In genomic region chr11:15858881-15859280, GRCh38 we compare ENCODE assay signal across 20 cellular contexts.
A peak's percentile ranks its signal among the peaks of the same experiment; 100 is the strongest.
DNase-seq lines count a peak whose midpoint lies in the region; TF ChIP-seq lines count a peak whose summit lies in the region.
"Had no signal": no experiment of that assay in that cellular context is flagged by ENCODE, and none has a peak within 500 bp of the region (broad histone marks: within the 10 kb centered on the region; RNA-seq: fewer than 3 reads in every experiment).

No MANE protein-coding gene starts in this region.

- H3K4me3 Mint-ChIP-seq in CD14-positive monocyte, result peak overlapping the region; percentile 1 to 45
- H3K4me3 Mint-ChIP-seq: B cell; CD4-positive, alpha-beta T cell; CD8-positive, alpha-beta memory T cell had no signal

- no peaks in the 10 kb centered on the region for H3K4me1 Mint-ChIP-seq in CD14-positive monocyte
- H3K4me1 Mint-ChIP-seq: B cell; CD8-positive, alpha-beta memory T cell had no signal

- DNase-seq in CD14-positive monocyte (ENCODE audit: low spot score) (no peak), amniotic epithelial cell (ENCODE audit: low read depth) (peak; percentile 26), coronary artery (ENCODE audit: low spot score) (peak; percentile 65), mesenchymal stem cell (peak; percentile 58), NCI-H2029 treated with DMSO at 0.1 percent for 48 hours (lab: John Stamatoyannopoulos, UW) (no peak), GM19238 (ENCODE audit: insufficient read length, low spot score) (no peak), NCI-H187 treated with DMSO at 0.1 percent for 48 hours (lab: John Stamatoyannopoulos, UW) (no peak), NCI-H2196 (lab: John Stamatoyannopoulos, UW; ENCODE audit: unreplicated experiment) (no peak)
- DNase-seq: CD4-positive, alpha-beta T cell; CD8-positive, alpha-beta memory T cell; DMS53; DMS79 treated with DMSO at 0.1 percent for 48 hours; GF-D8; GM23248; H7; HCEC 1CT had no signal

- peaks cover 1 to 36% of the 10 kb centered on the region in 2 experiments for H3K27me3 ChIP-seq in mesenchymal stem cell (ENCODE audit: control insufficient read depth in 1 of 2, insufficient read depth in 1 of 2, low read length in 2 of 2)
- H3K27me3 ChIP-seq: BLaER1 had no signal

- H3K4me3 ChIP-seq in coronary artery, result no peak overlapping the region
- H3K4me3 ChIP-seq in mesenchymal stem cell (ENCODE audit: insufficient read depth in 1 of 2, low read depth in 1 of 2, low read length in 2 of 2), result no peak overlapping the region
- H3K4me3 ChIP-seq: BLaER1, GM23248 had no signal

- H3K9ac ChIP-seq in mesenchymal stem cell (ENCODE audit: low read length), result no peak overlapping the region
- H3K9ac ChIP-seq: BLaER1, GM23248 had no signal

- H2BK5ac ChIP-seq in mesenchymal stem cell (ENCODE audit: low read depth, low read length, poor library complexity, severe bottlenecking), result no peak overlapping the region

- no peak overlapping the region for H3K4ac ChIP-seq in mesenchymal stem cell (ENCODE audit: low read depth in 1 of 2, low read length in 2 of 2)

- no peak overlapping the region for H2BK120ac ChIP-seq in mesenchymal stem cell (ENCODE audit: low read depth, low read length)

- peaks cover 0 to 6% (median 1%) of the 10 kb centered on the region in 7 donors for H3K9me3 Mint-ChIP-seq in CD14-positive monocyte

- no peak overlapping the region for H3K27ac Mint-ChIP-seq in CD14-positive monocyte
- H3K27ac Mint-ChIP-seq: B cell; CD4-positive, alpha-beta T cell; CD8-positive, alpha-beta memory T cell had no signal

- H2BK12ac ChIP-seq in mesenchymal stem cell (ENCODE audit: low read length in 2 of 2), result no peak overlapping the region

- peaks cover 7 to 8% (median 8%) of the 10 kb centered on the region in 3 donors for H3K27me3 Mint-ChIP-seq in CD14-positive monocyte (ENCODE audit: low read depth in 3 of 3)
- H3K27me3 Mint-ChIP-seq: CD4-positive, alpha-beta T cell; CD8-positive, alpha-beta memory T cell had no signal

- intact Hi-C loops in CD14-positive monocyte (cut with micrococcal nuclease), result no loop called here

- H4K91ac ChIP-seq in mesenchymal stem cell (ENCODE audit: low read length), result no peak overlapping the region

- no peaks in the 10 kb centered on the region for H3K36me3 Mint-ChIP-seq in CD14-positive monocyte
- H3K36me3 Mint-ChIP-seq: CD8-positive, alpha-beta memory T cell had no signal

- H3K27ac ChIP-seq in coronary artery (peak overlapping the region in 1 of 2 donors; percentile 33), mesenchymal stem cell (ENCODE audit: low read length, poor library complexity, severe bottlenecking) (no peak overlapping the region)
- H3K27ac ChIP-seq: 22Rv1, BLaER1, C4-2B, GM23248 had no signal

- no peaks in the 10 kb centered on the region for H3K79me1 ChIP-seq in mesenchymal stem cell (replicated peaks; ENCODE audit: low read length, poor library complexity, severe bottlenecking)

- no peak overlapping the region for H3K4me2 ChIP-seq in mesenchymal stem cell (ENCODE audit: low read length, poor library complexity, severe bottlenecking)
- H3K4me2 ChIP-seq: BLaER1 had no signal

- no peaks in the 10 kb centered on the region for H3K9me3 ChIP-seq in mesenchymal stem cell (ENCODE audit: control insufficient read depth, low read length)
- H3K9me3 ChIP-seq: BLaER1 had no signal

- H2BK15ac ChIP-seq in mesenchymal stem cell (ENCODE audit: low read depth, poor library complexity, severe bottlenecking), result no peak overlapping the region

- TF ChIP-seq CTCF in CD14-positive monocyte (IDR thresholded peaks at IDR 0.05), result no peak
- TF ChIP-seq CTCF in coronary artery (IDR thresholded peaks at IDR 0.05), result no peak

- no peak overlapping the region for H3K23ac ChIP-seq in mesenchymal stem cell (ENCODE audit: low read length in 2 of 2)

- H3K36me3 ChIP-seq in mesenchymal stem cell (ENCODE audit: control insufficient read depth in 1 of 2, insufficient read depth in 2 of 2, low read depth in 1 of 2, low read length in 2 of 2), result no peaks in the 10 kb centered on the region
- H3K36me3 ChIP-seq: BLaER1 had no signal

- no peak overlapping the region for H3K18ac ChIP-seq in mesenchymal stem cell (ENCODE audit: low read depth in 1 of 2, low read length in 2 of 2)

- H2AFZ ChIP-seq in mesenchymal stem cell (ENCODE audit: low read depth, low read length), result no peak overlapping the region
- H2AFZ ChIP-seq: GM23248 had no signal

- no peak overlapping the region for H4K8ac ChIP-seq in mesenchymal stem cell (ENCODE audit: low read length)

- no peak overlapping the region for H2AK5ac ChIP-seq in mesenchymal stem cell (ENCODE audit: low read length, severe bottlenecking)

- H3K14ac ChIP-seq in mesenchymal stem cell (ENCODE audit: low read length in 2 of 2), result no peak overlapping the region

- 91% methylated on average over 3 of the region's 3 CpGs for WGBS in mesenchymal stem cell

- no peaks in the 10 kb centered on the region for H3K4me1 ChIP-seq in mesenchymal stem cell (ENCODE audit: control insufficient read depth, insufficient read depth, low read depth, low read length)
- H3K4me1 ChIP-seq: BLaER1 had no signal

Comparison
In these comparisons a context has a peak if more than half of its experiments do, and no peak if none do; other contexts are left out.
1. DNase-seq: peak in amniotic epithelial cell (single experiment), coronary artery (single experiment) and mesenchymal stem cell (single experiment); none in CD14-positive monocyte (single experiment), NCI-H2029 treated with DMSO at 0.1 percent for 48 hours (single experiment), GM19238 (single experiment), NCI-H187 treated with DMSO at 0.1 percent for 48 hours (single experiment) and NCI-H2196 (single experiment).